In the genomic region with DNA sequence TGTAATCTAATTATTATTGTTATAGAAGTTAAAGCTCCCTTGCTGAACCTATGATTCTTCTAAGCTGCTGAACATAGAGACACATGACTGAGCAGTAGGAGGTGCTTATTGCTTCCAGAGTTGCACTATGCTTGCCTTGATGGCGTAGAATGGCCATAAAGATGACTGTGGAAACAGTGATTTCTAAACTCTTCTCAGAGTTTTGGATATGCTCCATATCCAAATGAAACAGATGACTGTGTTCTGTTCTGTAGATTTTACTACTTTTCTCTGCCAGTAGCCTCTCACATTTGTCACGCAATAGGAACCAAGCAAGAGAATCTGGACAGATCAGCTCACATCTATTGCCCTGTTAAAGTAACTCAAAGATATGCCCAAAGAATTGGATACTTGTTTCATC, we compare ENCODE assay signal across 22 cellular contexts.
A peak's percentile ranks its signal among the peaks of the same experiment; 100 is the strongest.
DNase-seq lines count a peak whose midpoint lies in the region; ATAC-seq, FAIRE-seq and TF ChIP-seq lines count a peak whose summit lies in the region.
"Had no signal": no experiment of that assay in that cellular context is flagged by ENCODE, and none has a peak within 500 bp of the region (broad histone marks: within the 10 kb centered on the region; RNA-seq: fewer than 3 reads in every experiment).

No MANE protein-coding gene starts in this region.

- H2AFZ ChIP-seq in hepatocyte: no peak overlapping the region

- H3K4me3 Mint-ChIP-seq in nephron progenitor cell: no peak overlapping the region

- in situ Hi-C loops in G401 (cut with HindIII; ENCODE audit: low sequenced_read_pairs): no loop called here

- no peak for FAIRE-seq in HTR-8/SVneo (lab: Jason Lieb, UNC)

- no peaks in the 10 kb centered on the region for H3K36me3 ChIP-seq in BJ (ENCODE audit: control insufficient read depth, insufficient read depth, low read length)
- H3K36me3 ChIP-seq in hepatocyte (replicated peaks; ENCODE audit: insufficient read depth, low read depth): no peaks in the 10 kb centered on the region
- H3K36me3 ChIP-seq: MG63 had no signal

- CTCF ChIA-PET in BJ (lab: Yijun Ruan, JAX): interaction anchor here (0.6 to 0.7 kb wide), 2 partner anchors 43 to 212 kb away, joined by 3 read pairs; no protein-coding TSS in a partner anchor

- H3K4me3 ChIP-seq in BJ (ENCODE audit: low read depth, low read length) (no peak overlapping the region), hepatocyte (no peak overlapping the region)
- H3K4me3 ChIP-seq: MG63, SK-N-MC had no signal

- peaks cover 5% of the 10 kb centered on the region for H3K4me1 Mint-ChIP-seq in nephron progenitor cell

- DNase-seq in BJ (ENCODE audit: low read depth): peak; percentile 41
- DNase-seq in G401 (ENCODE audit: low spot score): peak; percentile 47
- DNase-seq in NCI-H82 (lab: John Stamatoyannopoulos, UW): peak; percentile 57
- DNase-seq in hepatocyte (ENCODE audit: low spot score): no peak
- DNase-seq in nephron progenitor cell: no peak
- no peak for DNase-seq in HTR-8/SVneo (ENCODE audit: insufficient read length, low spot score)
- DNase-seq: ACHN, DMS53, H7, IMR-90, Karpas-422, MG63, NCI-H1048, NCI-H1436, NCI-H1930, NCI-H345, NCI-H524 treated with DMSO at 0.1 percent for 48 hours, Right ventricle myocardium superior had no signal

- no peaks in the 10 kb centered on the region for H3K9me3 ChIP-seq in hepatocyte (ENCODE audit: low read depth)

- WGBS in hepatocyte (ENCODE audit: low lambda C conversion rate, missing lambda C conversion rate): 77% methylated on average over 2 of the region's 2 CpGs

- H3K4me2 ChIP-seq in hepatocyte: no peak overlapping the region

- no peaks in the 10 kb centered on the region for H3K9me2 ChIP-seq in hepatocyte (replicated peaks; ENCODE audit: insufficient read depth)

- H3K27ac ChIP-seq in hepatocyte: peak overlapping the region; percentile 25
- H3K27ac ChIP-seq: HL-60, SK-N-MC had no signal

- no peaks in the 10 kb centered on the region for H3K36me3 Mint-ChIP-seq in nephron progenitor cell (ENCODE audit: low read depth)

- H3K27me3 Mint-ChIP-seq in nephron progenitor cell (ENCODE audit: low read depth, poor library complexity): peaks cover 4% of the 10 kb centered on the region
- H3K27me3 Mint-ChIP-seq: CD4-positive, CD25-positive, alpha-beta regulatory T cell had no signal

- POLR2A ChIA-PET in BJ (lab: Charles Lee): no interaction called here

- H3K27ac Mint-ChIP-seq in nephron progenitor cell: no peak overlapping the region

- H3K79me2 ChIP-seq in hepatocyte: peaks cover 2% of the 10 kb centered on the region

- H4K20me1 ChIP-seq in hepatocyte (ENCODE audit: insufficient read depth, poor library complexity, severe bottlenecking): no peaks in the 10 kb centered on the region

- no peak for TF ChIP-seq CTCF in BJ (IDR thresholded peaks at IDR 0.05; ENCODE audit: insufficient read depth, low read depth, low read length)
- TF ChIP-seq CTCF in hepatocyte (IDR thresholded peaks at IDR 0.05; ENCODE audit: poor library complexity): no peak
- no peak for TF ChIP-seq CTCF in nephron progenitor cell (IDR thresholded peaks at IDR 0.05)

- ATAC-seq in HG03460 (IDR thresholded peaks at IDR 0.05; ENCODE audit: unreplicated experiment): no peak

- peaks cover 30% of the 10 kb centered on the region for H3K4me1 ChIP-seq in hepatocyte (ENCODE audit: insufficient read depth)

- H3K9me3 Mint-ChIP-seq in nephron progenitor cell: peaks cover 3% of the 10 kb centered on the region

- H3K27me3 ChIP-seq in BJ (ENCODE audit: control insufficient read depth, insufficient read depth, low read length) (no peaks in the 10 kb centered on the region), hepatocyte (no peaks in the 10 kb centered on the region)
- H3K27me3 ChIP-seq: MG63 had no signal

Comparison
In these comparisons a context has a peak if more than half of its experiments do, and no peak if none do; other contexts are left out.
1. DNase-seq: peak in BJ (single experiment), G401 (single experiment) and NCI-H82 (single experiment); none in hepatocyte (single experiment), nephron progenitor cell (single experiment) and HTR-8/SVneo (single experiment).